ENCODE assay signal across 1 cellular context in genomic region chr2:164917296-164917903, GRCh38.
TF ChIP-seq lines count a peak whose summit lies in the region.

No MANE protein-coding gene starts in this region.

TF ChIP-seq in HCT116, 20 proteins besides CTCF, POLR2A, EP300 and RAD21 (continued from another document):
- TF ChIP-seq ZBTB33 (IDR thresholded peaks at IDR 0.05; ENCODE audit: extremely low read depth, insufficient replicate concordance, low read length) = no peak
- TF ChIP-seq, protein P1, sequence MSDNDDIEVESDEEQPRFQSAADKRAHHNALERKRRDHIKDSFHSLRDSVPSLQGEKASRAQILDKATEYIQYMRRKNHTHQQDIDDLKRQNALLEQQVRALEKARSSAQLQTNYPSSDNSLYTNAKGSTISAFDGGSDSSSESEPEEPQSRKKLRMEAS (IDR thresholded peaks at IDR 0.05) = no peak
